15 cellular contexts compared by ENCODE assay signal in genomic region chr12:71610036-71610795, GRCh38. TPM values are rescaled to one million over a fixed set of nuclear protein-coding genes. Genes with fewer than 3 reads are reported as not detected.
DNase-seq lines count a peak whose midpoint lies in the region; ATAC-seq and TF ChIP-seq lines count a peak whose summit lies in the region.
"Had no signal": no experiment of that assay in that cellular context is flagged by ENCODE, and none has a peak within 500 bp of the region (broad histone marks: within the 10 kb centered on the region; RNA-seq: fewer than 3 reads in every experiment).

No MANE protein-coding gene starts in this region.

- H3K9ac ChIP-seq in Loucy (ENCODE audit: low read depth, low read length, poor library complexity, severe bottlenecking) = no peak overlapping the region

- H3K4me1 ChIP-seq in Loucy (ENCODE audit: insufficient read depth, low read length, poor library complexity, severe bottlenecking) (peaks cover 24% of the 10 kb centered on the region), spleen (peaks cover 0 to 12% (median 4%) of the 10 kb centered on the region in 6 donors)
- H3K4me1 ChIP-seq: A549 had no signal

- H3K36me3 ChIP-seq in Loucy (ENCODE audit: insufficient read depth, low read length) = peaks cover 59% of the 10 kb centered on the region; the same call in 1 of the 2 replicates
- peaks cover 6 to 100% (median 77%) of the 10 kb centered on the region in 6 donors for H3K36me3 ChIP-seq in spleen

- H3K4me3 Mint-ChIP-seq in activated CD8-positive, alpha-beta memory T cell treated with anti-CD3 and anti-CD28 coated beads, Interleukin-2, amount 10 ng/mL, durations not matched to agents 7 days and 5 days = no peak overlapping the region
- H3K4me3 Mint-ChIP-seq: brain had no signal

- TF ChIP-seq POLR2A in spleen (IDR thresholded peaks at IDR 0.05) = no peak

- no peaks in the 10 kb centered on the region for H3F3A ChIP-seq in Loucy (ENCODE audit: low read depth)

- peaks cover 6% of the 10 kb centered on the region for H3K4me1 Mint-ChIP-seq in activated CD8-positive, alpha-beta memory T cell treated with anti-CD3 and anti-CD28 coated beads, Interleukin-2, amount 10 ng/mL, durations not matched to agents 7 days and 5 days

- CTCF ChIA-PET in activated CD8-positive, alpha-beta memory T cell treated with anti-CD3 and anti-CD28 coated beads, Interleukin-2, amount 10 ng/mL, durations not matched to agents 7 days and 5 days (lab: Charles Lee) = no interaction called here

- H3K27ac Mint-ChIP-seq in activated CD8-positive, alpha-beta memory T cell treated with anti-CD3 and anti-CD28 coated beads, Interleukin-2, amount 10 ng/mL, durations not matched to agents 7 days and 5 days = peak overlapping the region; percentile 40
- peak overlapping the region; percentile 75 to 92 for H3K27ac Mint-ChIP-seq in activated naive CD4-positive, alpha-beta T cell treated with anti-CD3 and anti-CD28 coated beads, Interleukin-2, amount 50 U/mL, for 72 hours
- H3K27ac Mint-ChIP-seq: brain had no signal

- peak overlapping the region in 5 of 8 donors; percentile 10 to 62 (median 32) for H3K27ac ChIP-seq in spleen
- H3K27ac ChIP-seq: A549 had no signal

- no peaks in the 10 kb centered on the region for H3K27me3 ChIP-seq in Loucy (ENCODE audit: insufficient read depth, low read length, poor library complexity, severe bottlenecking)
- no peaks in the 10 kb centered on the region for H3K27me3 ChIP-seq in spleen (replicated peaks in 1 of 7)

- DNase-seq in activated CD8-positive, alpha-beta memory T cell treated with anti-CD3 and anti-CD28 coated beads, Interleukin-2, amount 10 ng/mL, durations not matched to agents 7 days and 5 days = no peak
- no peak for DNase-seq in activated CD8-positive, alpha-beta memory T cell treated with anti-CD3 and anti-CD28 coated beads, Interleukin-2, amount 50 U/mL, for 4 hours
- no peak for DNase-seq in activated naive CD4-positive, alpha-beta T cell treated with anti-CD3 and anti-CD28 coated beads, Interleukin-2, amount 50 U/mL, for 72 hours (ENCODE audit: low spot score in 2 of 2)
- DNase-seq in spleen (no peak), islet precursor cell (no peak), retina (no peak)
- DNase-seq: activated T-cell treated with anti-CD3 and anti-CD28 coated beads for 4 hours; COR-L47; effector CD4-positive, alpha-beta T cell; NCI-H1092 treated with DMSO at 0.1 percent for 48 hours; SHP77 treated with DMSO at 0.1 percent for 48 hours had no signal

- H3K79me2 ChIP-seq in Loucy (ENCODE audit: insufficient read depth, low read length) = no peaks in the 10 kb centered on the region

- H3K4me2 ChIP-seq in Loucy (ENCODE audit: low read depth, low read length, poor library complexity, severe bottlenecking) = peak overlapping the region; percentile 4
- H3K4me2 ChIP-seq: A549 had no signal

- H3K4me3 ChIP-seq in Loucy (ENCODE audit: low read length, poor library complexity, severe bottlenecking) (no peak overlapping the region), spleen (no peak overlapping the region)
- H3K4me3 ChIP-seq: A549 had no signal

- no peak for TF ChIP-seq CTCF in Loucy (conservative IDR thresholded peaks at IDR 0.05; ENCODE audit: low read length)
- no peak for TF ChIP-seq CTCF in spleen (IDR thresholded peaks at IDR 0.05 in 8 of 11, conservative IDR thresholded peaks at IDR 0.05 in 3 of 11)

- intact Hi-C loops in spleen (cut with DNase I; ENCODE audit: low total_unique reads) = no loop called here

- H3K9me3 ChIP-seq in Loucy (ENCODE audit: insufficient read depth, low read depth, low read length) = no peaks in the 10 kb centered on the region
- no peaks in the 10 kb centered on the region for H3K9me3 ChIP-seq in spleen
- H3K9me3 ChIP-seq: A549 had no signal

- H3K9me3 Mint-ChIP-seq in activated CD8-positive, alpha-beta memory T cell treated with anti-CD3 and anti-CD28 coated beads, Interleukin-2, amount 10 ng/mL, durations not matched to agents 7 days and 5 days (ENCODE audit: low read depth) = no peaks in the 10 kb centered on the region
- peaks cover 0 to 3% of the 10 kb centered on the region in 2 donors for H3K9me3 Mint-ChIP-seq in activated naive CD4-positive, alpha-beta T cell treated with anti-CD3 and anti-CD28 coated beads, Interleukin-2, amount 50 U/mL, for 72 hours
- H3K9me3 Mint-ChIP-seq: brain had no signal

- no peak overlapping the region for H2AFZ ChIP-seq in Loucy (ENCODE audit: low read length)

- no peaks in the 10 kb centered on the region for H3K27me3 Mint-ChIP-seq in activated CD8-positive, alpha-beta memory T cell treated with anti-CD3 and anti-CD28 coated beads, Interleukin-2, amount 10 ng/mL, durations not matched to agents 7 days and 5 days
- H3K27me3 Mint-ChIP-seq: brain had no signal

- 36 to 57% (median 46%) methylated on average over 6 of the region's 6 CpGs for WGBS in spleen, 5 donors

- ATAC-seq in activated CD8-positive, alpha-beta memory T cell treated with anti-CD3 and anti-CD28 coated beads, Interleukin-2, amount 10 ng/mL, durations not matched to agents 7 days and 5 days = no peak
- peak; percentile 16 to 46 for ATAC-seq in activated naive CD4-positive, alpha-beta T cell treated with anti-CD3 and anti-CD28 coated beads, Interleukin-2, amount 50 U/mL, for 72 hours
- ATAC-seq in HG03460 (IDR thresholded peaks at IDR 0.05; ENCODE audit: unreplicated experiment) = no peak
- ATAC-seq: A549 had no signal

- H4K20me1 ChIP-seq in Loucy (ENCODE audit: insufficient read depth, low read length, poor library complexity, severe bottlenecking) = no peaks in the 10 kb centered on the region

- H3K36me3 Mint-ChIP-seq in activated CD8-positive, alpha-beta memory T cell treated with anti-CD3 and anti-CD28 coated beads, Interleukin-2, amount 10 ng/mL, durations not matched to agents 7 days and 5 days = peaks cover 67% of the 10 kb centered on the region
- peaks cover 9 to 62% of the 10 kb centered on the region in 2 donors for H3K36me3 Mint-ChIP-seq in activated naive CD4-positive, alpha-beta T cell treated with anti-CD3 and anti-CD28 coated beads, Interleukin-2, amount 50 U/mL, for 72 hours

- no peaks in the 10 kb centered on the region for H3K9me2 ChIP-seq in Loucy (replicated peaks; ENCODE audit: low read depth, low read length)

RNA-seq across cellular contexts. Expression of gene ZFC3H1, which starts 53.4 kb away (rescaled TPM):
- 10 to 100 TPM; 54.6 to 79.2 TPM for total RNA-seq in activated CD8-positive, alpha-beta memory T cell treated with anti-CD3 and anti-CD28 coated beads, Interleukin-2, amount 10 ng/mL, durations not matched to agents 7 days and 5 days
- 10 to 100 TPM; 71.3 to 88.8 TPM for total RNA-seq in activated naive CD4-positive, alpha-beta T cell treated with anti-CD3 and anti-CD28 coated beads, Interleukin-2, amount 50 U/mL, for 72 hours
- 100 to 1,000 TPM in 3 of 7 donors, 10 to 100 TPM in 4; 65.7 to 139 (median 91.6) TPM for total RNA-seq in spleen
- polyA plus RNA-seq in spleen = 10 to 100 TPM; 21.4 to 26.2 (median 23.3) TPM

RNA-seq across cellular contexts. Expression of gene THAP2, which starts 53.9 kb away (rescaled TPM):
- total RNA-seq in activated CD8-positive, alpha-beta memory T cell treated with anti-CD3 and anti-CD28 coated beads, Interleukin-2, amount 10 ng/mL, durations not matched to agents 7 days and 5 days = 1 to 10 TPM; 6.9 to 8.1 TPM
- total RNA-seq in activated naive CD4-positive, alpha-beta T cell treated with anti-CD3 and anti-CD28 coated beads, Interleukin-2, amount 50 U/mL, for 72 hours = 1 to 10 TPM; 7.2 to 7.8 TPM
- 1 to 10 TPM; 3.8 to 8.8 (median 5.8) TPM for total RNA-seq in spleen
- 1 to 10 TPM; 3.1 to 5.0 (median 3.4) TPM for polyA plus RNA-seq in spleen

Comparison
In these comparisons a context has a peak if more than half of its experiments do, and no peak if none do; other contexts are left out.
1. ATAC-seq: peak in activated naive CD4-positive, alpha-beta T cell treated with anti-CD3 and anti-CD28 coated beads, Interleukin-2, amount 50 U/mL, for 72 hours (2 of 2); none in activated CD8-positive, alpha-beta memory T cell treated with anti-CD3 and anti-CD28 coated beads, Interleukin-2, amount 10 ng/mL, durations not matched to agents 7 days and 5 days (single experiment) and HG03460 (single experiment).